ENCODE assay signal across 34 cellular contexts in the genomic region with DNA sequence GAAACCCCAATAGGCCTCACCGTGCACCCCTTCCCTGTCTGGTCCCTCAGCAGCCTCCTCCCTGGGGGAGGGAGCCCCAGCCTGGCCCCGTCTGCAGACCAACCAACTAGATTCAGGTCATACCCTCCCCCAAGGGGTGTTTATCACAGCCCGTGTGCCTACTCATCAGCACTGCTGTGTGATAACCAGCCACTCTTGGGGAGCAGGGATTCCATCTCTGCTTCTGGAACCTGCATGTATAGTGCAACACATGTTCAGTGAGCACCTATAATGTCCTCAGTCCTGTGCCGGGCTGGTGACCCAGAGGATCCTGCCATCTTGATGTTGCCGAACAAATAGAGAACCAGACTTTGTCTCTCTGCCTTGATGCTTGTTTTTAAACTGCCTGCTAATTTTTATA. TPM values are rescaled to one million over a fixed set of nuclear protein-coding genes. Genes with fewer than 3 reads are reported as not detected.
"Had no signal": no experiment of that assay in that cellular context is flagged by ENCODE, and none has a peak within 500 bp of the region (broad histone marks: within the 10 kb centered on the region; RNA-seq: fewer than 3 reads in every experiment).

No MANE protein-coding gene starts in this region.

- H3K27ac Mint-ChIP-seq: activated B cell treated with CpG ODN at 0.5 μM for 24 hours; activated CD4-positive, alpha-beta memory T cell treated with anti-CD3 and anti-CD28 coated beads, Interleukin-2, amount 10 ng/mL, durations not matched to agents 7 days and 5 days; activated naive CD4-positive, alpha-beta T cell treated with anti-CD3 and anti-CD28 coated beads, Interleukin-2, amount 10 ng/mL, durations not matched to agents 7 days and 5 days; activated naive CD8-positive, alpha-beta T cell; activated naive CD8-positive, alpha-beta T cell treated with anti-CD3 and anti-CD28 coated beads, Interleukin-2, amount 50 U/mL, for 24 hours; activated T-helper 1 cell treated with anti-CD3 and anti-CD28 coated beads, Interleukin-12 subunit alpha, Interleukin-12 subunit beta, Interleukin-2, Interleukin-4 antibody, amounts not matched to agents 30 ng/mL and 10 ng/mL and 1 ng/mL, durations not matched to agents 14 hours and 24 hours and 36 hours had no signal

- H3K36me3 Mint-ChIP-seq: activated naive CD4-positive, alpha-beta T cell treated with anti-CD3 and anti-CD28 coated beads, Interleukin-2, amount 10 ng/mL, durations not matched to agents 7 days and 5 days; activated naive CD8-positive, alpha-beta T cell had no signal

- H3K27me3 ChIP-seq: brain microvascular endothelial cell, cardiac muscle cell, Peyer's patch had no signal

- FAIRE-seq: K562 had no signal

- H3K4me3 Mint-ChIP-seq: activated B cell treated with CpG ODN at 0.5 μM for 24 hours; activated CD4-positive, alpha-beta memory T cell treated with anti-CD3 and anti-CD28 coated beads, Interleukin-2, amount 10 ng/mL, durations not matched to agents 7 days and 5 days; activated naive CD4-positive, alpha-beta T cell treated with anti-CD3 and anti-CD28 coated beads, Interleukin-2, amount 10 ng/mL, durations not matched to agents 7 days and 5 days; activated naive CD8-positive, alpha-beta T cell; activated naive CD8-positive, alpha-beta T cell treated with anti-CD3 and anti-CD28 coated beads, Interleukin-2, amount 50 U/mL, for 24 hours; activated T-cell treated with anti-CD3 and anti-CD28 coated beads, Interleukin-2, amount 50 U/mL, for 4 hours; activated T-helper 1 cell treated with anti-CD3 and anti-CD28 coated beads, Interleukin-12 subunit alpha, Interleukin-12 subunit beta, Interleukin-2, Interleukin-4 antibody, amounts not matched to agents 30 ng/mL and 10 ng/mL and 1 ng/mL, durations not matched to agents 14 hours and 24 hours and 36 hours; central memory CD8-positive, alpha-beta T cell had no signal

- H3K9me3 Mint-ChIP-seq: activated B cell treated with CpG ODN at 0.5 μM for 24 hours; activated CD4-positive, alpha-beta memory T cell treated with anti-CD3 and anti-CD28 coated beads, Interleukin-2, amount 10 ng/mL, durations not matched to agents 7 days and 5 days; activated naive CD4-positive, alpha-beta T cell treated with anti-CD3 and anti-CD28 coated beads, Interleukin-2, amount 10 ng/mL, durations not matched to agents 7 days and 5 days; activated naive CD8-positive, alpha-beta T cell treated with anti-CD3 and anti-CD28 coated beads, Interleukin-2, amount 50 U/mL, for 24 hours; activated T-cell treated with anti-CD3 and anti-CD28 coated beads, Interleukin-2, amount 50 U/mL, for 4 hours; activated T-helper 1 cell treated with anti-CD3 and anti-CD28 coated beads, Interleukin-12 subunit alpha, Interleukin-12 subunit beta, Interleukin-2, Interleukin-4 antibody, amounts not matched to agents 30 ng/mL and 10 ng/mL and 1 ng/mL, durations not matched to agents 14 hours and 24 hours and 36 hours; central memory CD8-positive, alpha-beta T cell had no signal

- H3K36me3 ChIP-seq: brain microvascular endothelial cell, cardiac muscle cell, Peyer's patch had no signal

- H3K4me3 ChIP-seq: cardiac muscle cell, K562, Peyer's patch had no signal

- H3K4me1 Mint-ChIP-seq: activated B cell treated with CpG ODN at 0.5 μM for 24 hours; activated CD4-positive, alpha-beta memory T cell treated with anti-CD3 and anti-CD28 coated beads, Interleukin-2, amount 10 ng/mL, durations not matched to agents 7 days and 5 days; activated naive CD4-positive, alpha-beta T cell treated with anti-CD3 and anti-CD28 coated beads, Interleukin-2, amount 10 ng/mL, durations not matched to agents 7 days and 5 days; activated naive CD8-positive, alpha-beta T cell treated with anti-CD3 and anti-CD28 coated beads, Interleukin-2, amount 50 U/mL, for 24 hours; central memory CD8-positive, alpha-beta T cell had no signal

- H3K9me3 ChIP-seq: Peyer's patch had no signal

- DNase-seq: activated B cell treated with CpG ODN at 0.5 μM for 24 hours; activated CD4-positive, alpha-beta memory T cell treated with anti-CD3 and anti-CD28 coated beads, Interleukin-2, amount 10 ng/mL, durations not matched to agents 7 days and 5 days; activated CD4-positive, alpha-beta T cell treated with anti-CD3 and anti-CD28 coated beads for 1 hour; activated CD4-positive, alpha-beta T cell treated with anti-CD3 and anti-CD28 coated beads for 48 hours; activated naive CD4-positive, alpha-beta T cell treated with anti-CD3 and anti-CD28 coated beads, Interleukin-2, amount 10 ng/mL, durations not matched to agents 7 days and 5 days; activated naive CD8-positive, alpha-beta T cell treated with anti-CD3 and anti-CD28 coated beads, Interleukin-2, amount 50 U/mL, for 24 hours; activated T-cell treated with anti-CD3 and anti-CD28 coated beads, Interleukin-2, amount 50 U/mL, for 4 hours; anterior cingulate cortex; brain microvascular endothelial cell; NCI-H1105; NCI-H1436; NCI-H1694; NCI-H1930; NCI-H345; NCI-H526; NCI-H748 treated with DMSO at 0.1 percent for 48 hours; NK-92 treated with Interleukin-12 subunit alpha and Interleukin-12 subunit beta, amount 100 ng/mL, for 24 hours; PC-3; Peyer's patch; RPMI8226; SIG-M5; T-helper 1 cell; T-helper 2 cell; T-helper 9 cell had no signal

- H3K27ac ChIP-seq: brain microvascular endothelial cell, cardiac muscle cell, Peyer's patch, VCaP had no signal

- ATAC-seq: activated naive CD8-positive, alpha-beta T cell treated with anti-CD3 and anti-CD28 coated beads, Interleukin-2, amount 50 U/mL, for 24 hours; activated T-cell treated with anti-CD3 and anti-CD28 coated beads, Interleukin-2, amount 50 U/mL, for 4 hours; K562; PC-3; Right ventricle myocardium inferior; SK-N-SH treated with all-trans-retinoic acid at 6 μM for 48 hours had no signal

RNA-seq across cellular contexts. Expression of a gene that starts 6.6 kb away (rescaled TPM):
- total RNA-seq: activated B cell treated with CpG ODN at 0.5 μM for 24 hours; activated CD4-positive, alpha-beta memory T cell treated with anti-CD3 and anti-CD28 coated beads, Interleukin-2, amount 10 ng/mL, durations not matched to agents 7 days and 5 days; activated T-helper 1 cell treated with anti-CD3 and anti-CD28 coated beads, Interleukin-12 subunit alpha, Interleukin-12 subunit beta, Interleukin-2, Interleukin-4 antibody, amounts not matched to agents 30 ng/mL and 10 ng/mL and 1 ng/mL, durations not matched to agents 14 hours and 24 hours and 36 hours; NCI-H460; PC-3; SK-MEL-5 had no signal
